ENCODE assay signal across 1 cellular context in genomic region chr12:7431993-7432685, GRCh38.
TF ChIP-seq lines count a peak whose summit lies in the region.

No MANE protein-coding gene starts in this region.

TF ChIP-seq in endothelial cell of umbilical vein, 7 proteins besides CTCF, POLR2A, EP300 and RAD21:
- TF ChIP-seq FOS (IDR thresholded peaks at IDR 0.05; ENCODE audit: borderline replicate concordance, insufficient read depth, low read length) (no peak), MAX (IDR thresholded peaks at IDR 0.05; ENCODE audit: insufficient read depth, insufficient read length) (no peak), GATA2 (IDR thresholded peaks at IDR 0.05; ENCODE audit: insufficient read depth, insufficient read length, low read depth, low read length) (no peak), EZH2 (IDR thresholded peaks at IDR 0.05; ENCODE audit: borderline replicate concordance, low read depth, low read length, severe bottlenecking) (no peak), JUN (IDR thresholded peaks at IDR 0.05; ENCODE audit: borderline replicate concordance, insufficient read depth, insufficient read length, low read depth) (no peak)
TF ChIP-seq in endothelial cell of umbilical vein: peak in this region for 0.
